ENCODE assay signal across 13 cellular contexts in the genomic region with DNA sequence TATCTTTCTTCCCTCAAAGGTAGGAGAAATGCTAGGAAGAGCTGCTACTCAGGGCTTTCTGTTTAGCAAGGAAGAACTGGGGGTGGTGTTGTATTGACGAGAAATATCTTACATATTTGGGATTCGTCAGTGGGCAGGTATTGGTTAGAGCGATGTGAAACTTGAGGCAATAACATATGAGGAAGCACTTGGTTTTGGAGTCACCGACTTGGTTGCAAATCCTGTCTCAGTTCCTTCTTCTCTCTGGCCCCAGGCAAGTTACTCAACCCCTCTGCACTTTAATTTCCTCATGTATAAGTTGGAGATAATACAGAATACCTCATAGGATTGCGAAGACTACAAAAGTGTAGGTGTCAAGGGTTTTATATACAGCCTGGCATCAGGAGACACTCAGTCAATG. TPM values are rescaled to one million over a fixed set of nuclear protein-coding genes. Genes with fewer than 3 reads are reported as not detected.
DNase-seq lines count a peak whose midpoint lies in the region; ATAC-seq lines count a peak whose summit lies in the region.
"Had no signal": no experiment of that assay in that cellular context is flagged by ENCODE, and none has a peak within 500 bp of the region (broad histone marks: within the 10 kb centered on the region; RNA-seq: fewer than 3 reads in every experiment).

No MANE protein-coding gene starts in this region.

- no peaks in the 10 kb centered on the region for H3K36me3 Mint-ChIP-seq in activated T-cell treated with anti-CD3 and anti-CD28 coated beads, Interleukin-2, amount 50 U/mL, for 24 hours (ENCODE audit: low read depth)

- H3K27ac Mint-ChIP-seq in activated T-cell treated with anti-CD3 and anti-CD28 coated beads, Interleukin-2, amount 50 U/mL, for 24 hours: no peak overlapping the region
- H3K27ac Mint-ChIP-seq: CD4-positive, alpha-beta memory T cell had no signal

- peaks cover 7% of the 10 kb centered on the region for H3K4me1 Mint-ChIP-seq in activated T-cell treated with anti-CD3 and anti-CD28 coated beads, Interleukin-2, amount 50 U/mL, for 24 hours (ENCODE audit: low read depth)

- no peaks in the 10 kb centered on the region for H3K9me3 Mint-ChIP-seq in activated T-cell treated with anti-CD3 and anti-CD28 coated beads, Interleukin-2, amount 50 U/mL, for 24 hours
- H3K9me3 Mint-ChIP-seq: CD4-positive, alpha-beta memory T cell had no signal

- no peak overlapping the region for H3K4me3 Mint-ChIP-seq in activated T-cell treated with anti-CD3 and anti-CD28 coated beads, Interleukin-2, amount 50 U/mL, for 24 hours
- H3K4me3 Mint-ChIP-seq: CD4-positive, alpha-beta memory T cell had no signal

- in situ Hi-C loops in G401 (cut with HindIII; ENCODE audit: low sequenced_read_pairs): no loop called here

- peak; percentile 89 for ATAC-seq in GM21528 (IDR thresholded peaks at IDR 0.05; ENCODE audit: low FRiP score, unreplicated experiment)
- ATAC-seq in HG03575 (IDR thresholded peaks at IDR 0.05; ENCODE audit: extremely low read depth, insufficient number of reproducible peaks, low FRiP score, unreplicated experiment): peak; percentile 78

- no peaks in the 10 kb centered on the region for H3K27me3 Mint-ChIP-seq in activated T-cell treated with anti-CD3 and anti-CD28 coated beads, Interleukin-2, amount 50 U/mL, for 24 hours
- H3K27me3 Mint-ChIP-seq: CD4-positive, alpha-beta memory T cell had no signal

- peak; percentile 30 for DNase-seq in GF-D8 (lab: John Stamatoyannopoulos, UW)
- DNase-seq in epithelial cell of prostate (ENCODE audit: low read depth, low spot score): peak; percentile 97
- DNase-seq in activated CD4-positive, alpha-beta T cell treated with anti-CD3 and anti-CD28 coated beads, Interleukin-2, amount 50 U/mL, for 1 hour: no peak
- no peak for DNase-seq in mucosa of gallbladder (ENCODE audit: low spot score)
- DNase-seq in G401 (ENCODE audit: low spot score): no peak
- DNase-seq in activated T-cell treated with anti-CD3 and anti-CD28 coated beads, Interleukin-2, amount 50 U/mL, for 24 hours: no peak
- DNase-seq: CD4-positive, alpha-beta memory T cell; left cardiac atrium; stimulated activated CD4-positive, alpha-beta T cell treated with anti-CD3 and anti-CD28 coated beads, Interleukin-12 subunit alpha, Interleukin-12 subunit beta, amount 100 ng/mL, for 4 hours; T-helper 1 cell had no signal

- H3K27ac ChIP-seq in epithelial cell of prostate: peak overlapping the region; percentile 82
- H3K27ac ChIP-seq: thoracic aorta had no signal

RNA-seq across cellular contexts. Expression of gene GPAT3, which starts 34.1 kb away (rescaled TPM):
- 11.2 TPM for total RNA-seq in mucosa of gallbladder
- 2.5 and 7.8 TPM in 2 replicates for total RNA-seq in G401 (2014; rRNA removed; shearing (Covaris generic))

Comparison
In these comparisons a context has a peak if more than half of its experiments do, and no peak if none do; other contexts are left out.
1. DNase-seq: peak in GF-D8 (single experiment) and epithelial cell of prostate (single experiment); none in activated CD4-positive, alpha-beta T cell treated with anti-CD3 and anti-CD28 coated beads, Interleukin-2, amount 50 U/mL, for 1 hour (single experiment), mucosa of gallbladder (single experiment), G401 (single experiment) and activated T-cell treated with anti-CD3 and anti-CD28 coated beads, Interleukin-2, amount 50 U/mL, for 24 hours (single experiment).